9 cellular contexts compared by ENCODE assay signal in genomic region chr10:43204943-43205671, GRCh38.
DNase-seq lines count a peak whose midpoint lies in the region; ATAC-seq and TF ChIP-seq lines count a peak whose summit lies in the region.
"Had no signal": no experiment of that assay in that cellular context is flagged by ENCODE, and none has a peak within 500 bp of the region (broad histone marks: within the 10 kb centered on the region; RNA-seq: fewer than 3 reads in every experiment).

No MANE protein-coding gene starts in this region.

- H3K4me3 ChIP-seq in fibroblast of pulmonary artery (replicated peaks; ENCODE audit: low read depth, low read length) = no peak overlapping the region

- no peaks in the 10 kb centered on the region for H3K9me3 Mint-ChIP-seq in osteocyte (ENCODE audit: unreplicated experiment)
- H3K9me3 Mint-ChIP-seq: T-helper 1 cell treated with Interleukin-12 subunit alpha and Interleukin-12 subunit beta and Interleukin-4 antibody, amounts not matched to agents 30 μg/mL and 1 μg/mL, for 36 hours had no signal

- no peaks in the 10 kb centered on the region for H3K27me3 Mint-ChIP-seq in osteocyte (ENCODE audit: unreplicated experiment)

- DNase-seq in CD1c-positive myeloid dendritic cell (ENCODE audit: extremely low spot score) = peak; percentile 55
- DNase-seq in NCI-H82 treated with DMSO at 0.1 percent for 48 hours (lab: John Stamatoyannopoulos, UW; ENCODE audit: unreplicated experiment) = peak; percentile 7
- DNase-seq in activated T-cell treated with anti-CD3 and anti-CD28 coated beads, Interleukin-2, amount 50 U/mL, for 1 hour = peak; percentile 63
- DNase-seq in fibroblast of pulmonary artery (ENCODE audit: low read depth) = peak; percentile 62
- DNase-seq in osteocyte (ENCODE audit: extremely low spot score, unreplicated experiment) = peak; percentile 82
- no peak for DNase-seq in NCI-H1048 (lab: John Stamatoyannopoulos, UW)

- peak; percentile 79 for TF ChIP-seq CTCF in fibroblast of pulmonary artery (IDR thresholded peaks at IDR 0.05; ENCODE audit: low read length, missing control alignments)
- peak; percentile 83 for TF ChIP-seq CTCF in osteocyte (IDR thresholded peaks at IDR 0.05)

- H3K36me3 Mint-ChIP-seq in osteocyte (ENCODE audit: unreplicated experiment) = no peaks in the 10 kb centered on the region

- peak; percentile 62 for ATAC-seq in GM18873 (IDR thresholded peaks at IDR 0.05; ENCODE audit: low FRiP score, unreplicated experiment)
- ATAC-seq in HG03064 (IDR thresholded peaks at IDR 0.05; ENCODE audit: low read depth, unreplicated experiment) = peak; percentile 55

- H3K27ac Mint-ChIP-seq in osteocyte (ENCODE audit: unreplicated experiment) = no peak overlapping the region
- H3K27ac Mint-ChIP-seq: T-helper 1 cell treated with Interleukin-12 subunit alpha and Interleukin-12 subunit beta and Interleukin-4 antibody, amounts not matched to agents 30 μg/mL and 1 μg/mL, for 36 hours had no signal

- H3K4me1 Mint-ChIP-seq in osteocyte (ENCODE audit: unreplicated experiment) = peaks cover 3% of the 10 kb centered on the region

- no peak overlapping the region for H3K4me3 Mint-ChIP-seq in osteocyte (ENCODE audit: unreplicated experiment)
- H3K4me3 Mint-ChIP-seq: T-helper 1 cell treated with Interleukin-12 subunit alpha and Interleukin-12 subunit beta and Interleukin-4 antibody, amounts not matched to agents 30 μg/mL and 1 μg/mL, for 36 hours had no signal
